ENCODE assay signal across 18 cellular contexts in the genomic region with DNA sequence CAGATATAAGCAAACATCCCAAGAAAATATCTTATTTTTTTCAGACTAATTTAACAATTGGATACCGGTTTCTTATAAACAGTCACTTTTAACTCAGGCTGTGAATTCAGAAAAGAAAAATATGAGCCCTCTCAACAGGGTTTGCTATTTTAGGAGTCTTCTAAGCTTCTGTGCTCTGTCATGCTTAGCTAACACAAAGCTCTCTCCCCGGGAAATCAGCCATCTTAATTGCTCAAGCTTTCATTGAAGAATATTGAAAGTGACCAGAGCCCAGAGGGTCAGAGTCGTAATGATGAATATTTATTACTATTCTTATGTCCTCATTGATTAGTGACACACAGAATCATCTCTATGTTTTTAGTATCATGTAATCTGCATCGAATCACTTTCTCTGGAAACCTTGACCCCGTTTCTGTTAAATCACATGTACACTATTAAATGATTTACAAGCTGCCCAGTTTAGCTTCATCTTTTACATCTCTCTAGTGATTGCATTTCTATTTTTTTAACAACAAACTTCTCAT.
DNase-seq lines count a peak whose midpoint lies in the region; TF ChIP-seq lines count a peak whose summit lies in the region.
"Had no signal": no experiment of that assay in that cellular context is flagged by ENCODE, and none has a peak within 500 bp of the region (broad histone marks: within the 10 kb centered on the region; RNA-seq: fewer than 3 reads in every experiment).

No MANE protein-coding gene starts in this region.

- no peaks in the 10 kb centered on the region for H3K79me2 ChIP-seq in fibroblast of lung (ENCODE audit: control insufficient read depth, insufficient read depth, low read length)

- TF ChIP-seq CTCF in fibroblast of lung (conservative IDR thresholded peaks at IDR 0.05 in 1 of 2, IDR thresholded peaks at IDR 0.05 in 1 of 2; ENCODE audit: low read depth in 1 of 2, low read length in 2 of 2) = no peak
- no peak for TF ChIP-seq CTCF in nephron (IDR thresholded peaks at IDR 0.05; ENCODE audit: unreplicated experiment in 3 of 3)

- intact Hi-C loops in activated naive CD4-positive, alpha-beta T cell treated with anti-CD3 and anti-CD28 coated beads for 36 hours (cut with micrococcal nuclease) = loop anchor here (5.0 kb wide), 1 partner anchor 254 kb away; no protein-coding TSS in a partner anchor

- no peaks in the 10 kb centered on the region for H3K27me3 Mint-ChIP-seq in nephron (ENCODE audit: low read depth)
- peaks cover 3% of the 10 kb centered on the region for H3K27me3 Mint-ChIP-seq in activated naive CD4-positive, alpha-beta T cell treated with anti-CD3 and anti-CD28 coated beads for 36 hours (ENCODE audit: low read depth)
- H3K27me3 Mint-ChIP-seq: activated naive CD8-positive, alpha-beta T cell; B cell; T-cell had no signal

- CTCF ChIA-PET in activated naive CD4-positive, alpha-beta T cell treated with anti-CD3 and anti-CD28 coated beads for 36 hours (lab: Charles Lee) = no interaction called here

- H3K4me2 ChIP-seq in fibroblast of lung (ENCODE audit: extremely low read depth, insufficient read depth, low read length) = no peak overlapping the region

- H3K27me3 ChIP-seq in fibroblast of lung (ENCODE audit: control insufficient read depth, insufficient read depth, low read length) = no peaks in the 10 kb centered on the region

- H3K9me3 Mint-ChIP-seq in nephron = no peaks in the 10 kb centered on the region
- H3K9me3 Mint-ChIP-seq in activated naive CD4-positive, alpha-beta T cell treated with anti-CD3 and anti-CD28 coated beads for 36 hours = no peaks in the 10 kb centered on the region
- H3K9me3 Mint-ChIP-seq: neural crest cell, T-cell had no signal

- no peaks in the 10 kb centered on the region for H3K36me3 Mint-ChIP-seq in nephron (ENCODE audit: low read depth)
- no peaks in the 10 kb centered on the region for H3K36me3 Mint-ChIP-seq in activated naive CD4-positive, alpha-beta T cell treated with anti-CD3 and anti-CD28 coated beads for 36 hours (ENCODE audit: low read depth)
- H3K36me3 Mint-ChIP-seq: activated naive CD8-positive, alpha-beta T cell; T-cell had no signal

- no peaks in the 10 kb centered on the region for H4K20me1 ChIP-seq in fibroblast of lung (ENCODE audit: control insufficient read depth, extremely low read depth, insufficient read depth, low read length)

- no peaks in the 10 kb centered on the region for H3K9me3 ChIP-seq in fibroblast of lung (ENCODE audit: control insufficient read depth, insufficient read depth, low read depth, low read length)

- no peak overlapping the region for H3K4me3 Mint-ChIP-seq in nephron
- H3K4me3 Mint-ChIP-seq in activated naive CD4-positive, alpha-beta T cell treated with anti-CD3 and anti-CD28 coated beads for 36 hours = no peak overlapping the region
- H3K4me3 Mint-ChIP-seq: activated naive CD8-positive, alpha-beta T cell; B cell; neural crest cell; T-cell had no signal

- no peaks in the 10 kb centered on the region for H3K36me3 ChIP-seq in fibroblast of lung (ENCODE audit: control insufficient read depth, insufficient read depth, low read length)

- H3K4me3 ChIP-seq in fibroblast of lung (replicated peaks in 1 of 4; ENCODE audit: control extremely low read depth in 1 of 4, insufficient read depth in 1 of 4, low read depth in 3 of 4, low read length in 4 of 4) = no peak overlapping the region

- no peak overlapping the region for H2AFZ ChIP-seq in fibroblast of lung (ENCODE audit: low read length)

- H3K9ac ChIP-seq in fibroblast of lung (ENCODE audit: insufficient read depth, low read length) = no peak overlapping the region

- no peak overlapping the region for H3K27ac ChIP-seq in fibroblast of lung (ENCODE audit: insufficient read depth, low read length)
- H3K27ac ChIP-seq: epithelial cell of prostate had no signal

- H3K4me1 ChIP-seq in fibroblast of lung (ENCODE audit: control insufficient read depth, extremely low read depth, insufficient read depth, low read length) = no peaks in the 10 kb centered on the region

- H3K4me1 Mint-ChIP-seq in nephron = peaks cover 16% of the 10 kb centered on the region
- no peaks in the 10 kb centered on the region for H3K4me1 Mint-ChIP-seq in activated naive CD4-positive, alpha-beta T cell treated with anti-CD3 and anti-CD28 coated beads for 36 hours (ENCODE audit: low read depth)
- H3K4me1 Mint-ChIP-seq: B cell, T-cell had no signal

- DNase-seq in DMS79 (lab: John Stamatoyannopoulos, UW) = peak; percentile 49
- peak; percentile 42 for DNase-seq in NCI-H82 (lab: John Stamatoyannopoulos, UW)
- peak; percentile 36 to 66 for DNase-seq in fibroblast of lung (ENCODE audit: low read depth in 2 of 2)
- DNase-seq in inferior parietal cortex (ENCODE audit: extremely low spot score) = no peak
- DNase-seq in DMS153 (lab: John Stamatoyannopoulos, UW) = no peak
- no peak for DNase-seq in activated naive CD4-positive, alpha-beta T cell treated with anti-CD3 and anti-CD28 coated beads for 36 hours
- DNase-seq in stimulated activated CD8-positive, alpha-beta memory T cell treated with anti-CD3 and anti-CD28 coated beads, Interleukin-4, amount 100 ng/mL, for 48 hours = no peak
- DNase-seq: activated CD4-positive, CD25-positive, alpha-beta regulatory T cell treated with anti-CD3 and anti-CD28 coated beads, Interleukin-2, amount 50 U/mL, for 72 hours; cerebellar nuclear complex; GOT3; NCI-H1105 treated with DMSO at 0.1 percent for 48 hours; NCI-H510A treated with DMSO at 0.1 percent for 48 hours; T-cell had no signal

- H3K27ac Mint-ChIP-seq in nephron = peak overlapping the region; percentile 54 to 87 (median 83)
- H3K27ac Mint-ChIP-seq in activated naive CD4-positive, alpha-beta T cell treated with anti-CD3 and anti-CD28 coated beads for 36 hours = no peak overlapping the region
- H3K27ac Mint-ChIP-seq: activated naive CD8-positive, alpha-beta T cell; B cell; T-cell had no signal

Comparison
In these comparisons a context has a peak if more than half of its experiments do, and no peak if none do; other contexts are left out.
1. DNase-seq: peak in DMS79 (single experiment), NCI-H82 (single experiment) and fibroblast of lung (2 of 2); none in inferior parietal cortex (single experiment), DMS153 (single experiment), activated naive CD4-positive, alpha-beta T cell treated with anti-CD3 and anti-CD28 coated beads for 36 hours (single experiment) and stimulated activated CD8-positive, alpha-beta memory T cell treated with anti-CD3 and anti-CD28 coated beads, Interleukin-4, amount 100 ng/mL, for 48 hours (single experiment).